Comparison of ENCODE assay signal across 15 cellular contexts in genomic region chr6:15396808-15397207, GRCh38.
DNase-seq lines count a peak whose midpoint lies in the region; ATAC-seq and TF ChIP-seq lines count a peak whose summit lies in the region.
"Had no signal": no experiment of that assay in that cellular context is flagged by ENCODE, and none has a peak within 500 bp of the region (broad histone marks: within the 10 kb centered on the region; RNA-seq: fewer than 3 reads in every experiment).

No MANE protein-coding gene starts in this region.

- peaks cover 17% of the 10 kb centered on the region; the same call in 1 of the 2 replicates for H3F3A ChIP-seq in GM23338 (replicated peaks; ENCODE audit: low read depth)

- peaks cover 89% of the 10 kb centered on the region for H3K4me1 ChIP-seq in GM23338 (ENCODE audit: insufficient read depth)
- H3K4me1 ChIP-seq in body of pancreas = peaks cover 35% of the 10 kb centered on the region
- peaks cover 0 to 38% (median 16%) of the 10 kb centered on the region in 4 donors for H3K4me1 ChIP-seq in right lobe of liver
- H3K4me1 ChIP-seq in stomach = peaks cover 27 to 59% (median 40%) of the 10 kb centered on the region in 4 donors
- peaks cover 2% of the 10 kb centered on the region for H3K4me1 ChIP-seq in effector memory CD4-positive, alpha-beta T cell (ENCODE audit: control insufficient read depth, insufficient read depth, low read length, poor library complexity, severe bottlenecking)

- peaks cover 80% of the 10 kb centered on the region for H3K4me1 Mint-ChIP-seq in GM23338

- no peak overlapping the region for H2AFZ ChIP-seq in GM23338

- CTCF ChIA-PET in RWPE1 (lab: Yijun Ruan, JAX) = no interaction called here

- H3K36me3 Mint-ChIP-seq in GM23338 (ENCODE audit: low read depth) = peaks cover 16% of the 10 kb centered on the region; the same call in 2 of the 3 replicates

- no peak overlapping the region for H3K4me3 ChIP-seq in GM23338
- H3K4me3 ChIP-seq in body of pancreas = no peak overlapping the region
- no peak overlapping the region for H3K4me3 ChIP-seq in right lobe of liver
- no peak overlapping the region for H3K4me3 ChIP-seq in stomach
- no peak overlapping the region for H3K4me3 ChIP-seq in effector memory CD4-positive, alpha-beta T cell (ENCODE audit: insufficient read depth, low read depth, low read length, poor library complexity, severe bottlenecking)
- H3K4me3 ChIP-seq: A549 had no signal

- ATAC-seq in GM23338 (no peak), body of pancreas (no peak), right lobe of liver (peak; percentile 69 to 74 (median 74))
- ATAC-seq: A549 had no signal

- H3K36me3 ChIP-seq in GM23338 (ENCODE audit: insufficient read depth) (no peaks in the 10 kb centered on the region; the same call in 1 of the 2 replicates), body of pancreas (replicated peaks in 1 of 2; ENCODE audit: insufficient read depth in 1 of 2, low read depth in 2 of 2) (no peaks in the 10 kb centered on the region), right lobe of liver (no peaks in the 10 kb centered on the region), stomach (no peaks in the 10 kb centered on the region)
- no peaks in the 10 kb centered on the region for H3K36me3 ChIP-seq in effector memory CD4-positive, alpha-beta T cell (ENCODE audit: control insufficient read depth, insufficient read depth, low read length)

- DNase-seq in GM23338 (ENCODE audit: low spot score) (no peak), body of pancreas (peak in 3 of 4 donors; percentile 43 to 51 (median 49)), right lobe of liver (peak in 1 of 3 donors; percentile 57), stomach (peak; percentile 44), NCI-H187 treated with DMSO at 0.1 percent for 48 hours (lab: John Stamatoyannopoulos, UW) (no peak), RWPE1 (ENCODE audit: low spot score) (no peak)
- DNase-seq in effector memory CD4-positive, alpha-beta T cell = no peak
- DNase-seq: AML-193; Caco-2; CD4-positive, alpha-beta T cell; GOT3; H9 had no signal

- H3K4me3 Mint-ChIP-seq in GM23338 = no peak overlapping the region
- H3K4me3 Mint-ChIP-seq: CD4-positive, alpha-beta T cell; H9 had no signal

- H3K27ac Mint-ChIP-seq in GM23338 = no peak overlapping the region
- H3K27ac Mint-ChIP-seq: CD4-positive, alpha-beta T cell; H9 had no signal

- H3K9me3 ChIP-seq in body of pancreas (no peaks in the 10 kb centered on the region), right lobe of liver (no peaks in the 10 kb centered on the region), stomach (no peaks in the 10 kb centered on the region)
- H3K9me3 ChIP-seq in effector memory CD4-positive, alpha-beta T cell (ENCODE audit: control insufficient read depth, low read length) = no peaks in the 10 kb centered on the region
- H3K9me3 ChIP-seq: A549, Caco-2 had no signal

- H3K4me2 ChIP-seq in GM23338 = peak overlapping the region; percentile 55; the same call in 1 of the 2 replicates
- H3K4me2 ChIP-seq: A549 had no signal

- TF ChIP-seq EP300 in stomach (IDR thresholded peaks at IDR 0.05) = no peak

- POLR2A ChIA-PET in RWPE1 (lab: Yijun Ruan, JAX; ENCODE audit: low non-redundant PET) = no interaction called here

- H3K9me3 Mint-ChIP-seq in GM23338 = no peaks in the 10 kb centered on the region; the same call in 2 of the 3 replicates
- H3K9me3 Mint-ChIP-seq: CD4-positive, alpha-beta T cell; H9 had no signal

- H3K27ac ChIP-seq in GM23338 (ENCODE audit: low read depth) = no peak overlapping the region
- no peak overlapping the region for H3K27ac ChIP-seq in body of pancreas
- H3K27ac ChIP-seq in right lobe of liver = peak overlapping the region in 2 of 3 donors; percentile 19 to 61
- no peak overlapping the region for H3K27ac ChIP-seq in stomach
- H3K27ac ChIP-seq in RWPE1 = no peak overlapping the region
- H3K27ac ChIP-seq in effector memory CD4-positive, alpha-beta T cell (ENCODE audit: insufficient read depth, low read length, poor library complexity, severe bottlenecking) = no peak overlapping the region
- H3K27ac ChIP-seq: 22Rv1, A549, C4-2B had no signal

- no peak for TF ChIP-seq CTCF in GM23338 (conservative IDR thresholded peaks at IDR 0.05; ENCODE audit: low read depth in 2 of 2)
- TF ChIP-seq CTCF in body of pancreas (IDR thresholded peaks at IDR 0.05) = no peak
- no peak for TF ChIP-seq CTCF in right lobe of liver (IDR thresholded peaks at IDR 0.05)
- no peak for TF ChIP-seq CTCF in stomach (IDR thresholded peaks at IDR 0.05)
- TF ChIP-seq CTCF in RWPE1 (conservative IDR thresholded peaks at IDR 0.05; ENCODE audit: low read depth) = no peak

- TF ChIP-seq POLR2A in body of pancreas (IDR thresholded peaks at IDR 0.05) (no peak), right lobe of liver (IDR thresholded peaks at IDR 0.05) (no peak), stomach (IDR thresholded peaks at IDR 0.05) (no peak)

- H3K27me3 Mint-ChIP-seq in GM23338 (ENCODE audit: insufficient read depth, low read depth, poor library complexity) = peaks cover 38% of the 10 kb centered on the region
- H3K27me3 Mint-ChIP-seq: CD4-positive, alpha-beta T cell had no signal

- no peaks in the 10 kb centered on the region for H3K27me3 ChIP-seq in GM23338 (ENCODE audit: insufficient read depth)
- no peaks in the 10 kb centered on the region for H3K27me3 ChIP-seq in body of pancreas
- H3K27me3 ChIP-seq in right lobe of liver = no peaks in the 10 kb centered on the region
- no peaks in the 10 kb centered on the region for H3K27me3 ChIP-seq in stomach
- no peaks in the 10 kb centered on the region for H3K27me3 ChIP-seq in effector memory CD4-positive, alpha-beta T cell (replicated peaks; ENCODE audit: control insufficient read depth, insufficient read depth, low read length, poor library complexity, severe bottlenecking)

- intact Hi-C loops in body of pancreas (cut with DNase I) (no loop called here), right lobe of liver (cut with DNase I) (no loop called here), stomach (cut with DNase I; ENCODE audit: low total_unique reads) (no loop called here)

- 21 to 23% methylated on average over 3 of the region's 3 CpGs for WGBS in body of pancreas, 2 donors
- WGBS in right lobe of liver (ENCODE audit: insufficient coverage, low coverage, low lambda C conversion rate, missing lambda C conversion rate) = 42% methylated on average over 3 of the region's 3 CpGs
- 41 to 76% (median 47%) methylated on average over 3 of the region's 3 CpGs for WGBS in stomach, 5 donors

- H4K20me1 ChIP-seq in GM23338 (replicated peaks; ENCODE audit: insufficient read depth) = peaks cover 96% of the 10 kb centered on the region

- H3K9me2 ChIP-seq in GM23338 (ENCODE audit: insufficient read depth) = no peaks in the 10 kb centered on the region

- H3K79me2 ChIP-seq in GM23338 (replicated peaks; ENCODE audit: insufficient read depth) = peaks cover 100% of the 10 kb centered on the region

TF ChIP-seq in GM23338, 12 proteins besides CTCF, POLR2A, EP300 and RAD21:
- TF ChIP-seq POLR2AphosphoS5 (IDR thresholded peaks at IDR 0.05; ENCODE audit: low read depth) = 0 out of 2 replicates have a peak, but pooled peaks have one; percentile 4
- no peak for TF ChIP-seq EZH2 (IDR thresholded peaks at IDR 0.05; ENCODE audit: low read depth, unreplicated experiment)

Comparison
In these comparisons a context has a peak if more than half of its experiments do, and no peak if none do; other contexts are left out.
1. ATAC-seq: peak in right lobe of liver (4 of 4); none in GM23338 (single experiment) and body of pancreas (single experiment).
2. DNase-seq: peak in body of pancreas (3 of 4) and stomach (single experiment); none in GM23338 (single experiment), NCI-H187 treated with DMSO at 0.1 percent for 48 hours (single experiment), RWPE1 (single experiment) and effector memory CD4-positive, alpha-beta T cell (0 of 3).
3. H3K27ac ChIP-seq: peak in right lobe of liver (2 of 3); none in GM23338 (single experiment), body of pancreas (0 of 4), stomach (0 of 5), RWPE1 (single experiment) and effector memory CD4-positive, alpha-beta T cell (single experiment).